Comparison of ENCODE assay signal across 10 cellular contexts in genomic region chr2:105822186-105822585, GRCh38.
DNase-seq lines count a peak whose midpoint lies in the region; ATAC-seq and TF ChIP-seq lines count a peak whose summit lies in the region.
"Had no signal": no experiment of that assay in that cellular context is flagged by ENCODE, and none has a peak within 500 bp of the region (broad histone marks: within the 10 kb centered on the region; RNA-seq: fewer than 3 reads in every experiment).

No MANE protein-coding gene starts in this region.

- CTCF ChIA-PET in RWPE1 (lab: Yijun Ruan, JAX), result no interaction called here

- DNase-seq in NCI-H524 (lab: John Stamatoyannopoulos, UW) (peak; percentile 29 to 49), NCI-H524 treated with DMSO at 0.1 percent for 48 hours (lab: John Stamatoyannopoulos, UW) (no peak), RWPE1 (ENCODE audit: low spot score) (no peak), sciatic nerve (ENCODE audit: low spot score) (no peak), COLO668 (lab: John Stamatoyannopoulos, UW; ENCODE audit: unreplicated experiment) (no peak), foreskin melanocyte (no peak)
- DNase-seq: GM23248, hypothalamus had no signal

- intact Hi-C loops in sciatic nerve (cut with DNase I), result no loop called here

- POLR2A ChIA-PET in RWPE1 (lab: Yijun Ruan, JAX; ENCODE audit: low non-redundant PET), result no interaction called here

- peak overlapping the region; percentile 44 for H3K27ac ChIP-seq in RWPE1
- H3K27ac ChIP-seq: GM23248 had no signal

- ATAC-seq in HG02642 (IDR thresholded peaks at IDR 0.05; ENCODE audit: poor library complexity, unreplicated experiment) (peak; percentile 82), sciatic nerve (peak; percentile 21), HG02970 (IDR thresholded peaks at IDR 0.05; ENCODE audit: low FRiP score, unreplicated experiment) (no peak)

- TF ChIP-seq CTCF in RWPE1 (conservative IDR thresholded peaks at IDR 0.05; ENCODE audit: low read depth), result no peak

Comparison
In these comparisons a context has a peak if more than half of its experiments do, and no peak if none do; other contexts are left out.
1. DNase-seq: peak in NCI-H524 (2 of 2); none in NCI-H524 treated with DMSO at 0.1 percent for 48 hours (single experiment), RWPE1 (single experiment), sciatic nerve (single experiment), COLO668 (single experiment) and foreskin melanocyte (single experiment).